Comparison of ENCODE assay signal across 8 cellular contexts in the genomic region with DNA sequence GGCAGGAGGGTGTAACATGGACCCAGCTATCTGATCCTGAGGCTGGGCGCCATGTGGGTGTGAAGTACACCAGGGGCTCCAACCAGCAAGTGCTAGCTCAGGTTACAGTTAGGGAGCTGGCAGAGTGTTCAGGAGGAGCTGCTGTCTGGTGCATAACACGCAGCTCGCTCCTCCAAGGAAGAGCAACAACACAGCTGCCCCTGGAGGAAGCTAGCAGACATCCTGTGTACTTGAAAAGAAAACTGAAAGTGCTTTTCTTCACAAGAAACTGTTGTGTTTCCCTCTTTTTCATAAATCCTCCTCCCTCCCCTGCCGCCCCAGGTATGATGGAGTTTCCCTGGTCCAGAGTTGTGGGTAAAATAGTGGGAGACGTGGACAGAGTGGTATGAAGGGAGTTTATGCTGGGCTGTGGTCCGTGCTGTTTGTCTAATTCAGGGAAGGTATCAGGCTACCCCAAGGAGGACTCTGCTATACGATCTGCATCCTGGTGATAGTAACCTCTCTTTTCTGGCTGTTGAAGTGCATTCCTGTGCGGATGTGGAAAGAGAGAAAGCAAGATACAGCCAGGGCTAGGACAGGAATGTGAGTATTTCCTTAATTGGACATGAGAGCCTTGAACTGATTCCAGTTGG. TPM values are rescaled to one million over a fixed set of nuclear protein-coding genes. Genes with fewer than 3 reads are reported as not detected.
DNase-seq lines count a peak whose midpoint lies in the region; ATAC-seq and TF ChIP-seq lines count a peak whose summit lies in the region.

No MANE protein-coding gene starts in this region.

- no peaks in the 10 kb centered on the region for H3K27me3 ChIP-seq in CD4-positive, alpha-beta T cell (ENCODE audit: control insufficient read depth, insufficient read depth, low read length)

- H3K4me3 Mint-ChIP-seq in CD4-positive, alpha-beta T cell: peak overlapping the region; percentile 97

- H3K9me3 Mint-ChIP-seq in CD4-positive, alpha-beta T cell: no peaks in the 10 kb centered on the region

- peaks cover 81% of the 10 kb centered on the region for H3K4me1 Mint-ChIP-seq in CD4-positive, alpha-beta T cell (ENCODE audit: low read depth)

- peak; percentile 84 for ATAC-seq in CD4-positive, alpha-beta T cell (ENCODE audit: poor library complexity)
- ATAC-seq in GM19324 (IDR thresholded peaks at IDR 0.05; ENCODE audit: low FRiP score, unreplicated experiment): peak; percentile 48

- peak overlapping the region; percentile 99 for H3K27ac Mint-ChIP-seq in CD4-positive, alpha-beta T cell

- intact Hi-C loops in CD4-positive, alpha-beta T cell (cut with DNase I, micrococcal nuclease): loop anchor here (2.0 kb wide), 1 partner anchor 16 kb away; no protein-coding TSS in a partner anchor

- peak; percentile 28 to 59 (median 42) for DNase-seq in CD4-positive, alpha-beta T cell
- peak; percentile 71 for DNase-seq in HT1080 (ENCODE audit: low read depth)
- DNase-seq in T-helper 2 cell: peak in 3 of 5 experiments; percentile 29 to 86 (median 62)
- DNase-seq in effector CD8-positive, alpha-beta T cell (lab: John Stamatoyannopoulos, UW): peak; percentile 15
- DNase-seq in myocyte (ENCODE audit: low read depth): peak; percentile 83
- DNase-seq in NCI-H146 (lab: John Stamatoyannopoulos, UW): no peak
- no peak for DNase-seq in HuH-7 (ENCODE audit: low spot score)

- CTCF ChIA-PET in CD4-positive, alpha-beta T cell (lab: Charles Lee): interaction anchor here (0.8 to 2.6 kb wide), 5 partner anchors 14 to 486 kb away, joined by 3 to 10 read pairs (median 4); no protein-coding TSS in a partner anchor

- peak overlapping the region; percentile 94 for H3K27ac ChIP-seq in CD4-positive, alpha-beta T cell (ENCODE audit: low read depth, low read length)

- no peaks in the 10 kb centered on the region for H3K27me3 Mint-ChIP-seq in CD4-positive, alpha-beta T cell

- no peaks in the 10 kb centered on the region for H3K9me3 ChIP-seq in CD4-positive, alpha-beta T cell (ENCODE audit: control insufficient read depth, low read length)

- peaks cover under 1% of the 10 kb centered on the region for H3K36me3 Mint-ChIP-seq in CD4-positive, alpha-beta T cell (ENCODE audit: low read depth)

- TF ChIP-seq CTCF in CD4-positive, alpha-beta T cell (IDR thresholded peaks at IDR 0.05): no peak

- POLR2A ChIA-PET in CD4-positive, alpha-beta T cell (lab: Charles Lee): interaction anchor here (0.6 to 7.6 kb wide), 13 partner anchors 8 to 222 kb away, joined by 3 to 87 read pairs (median 5); a partner anchor contains a TSS

RNA-seq across cellular contexts. Expression of a gene that starts 6.1 kb away (rescaled TPM):
- 100 to 1,000 TPM; 131 to 135 TPM for total RNA-seq in CD4-positive, alpha-beta T cell
- total RNA-seq in HT1080 (2014; rRNA removed; shearing (Covaris generic)): 7.0 and 10.1 TPM in 2 replicates
- polyA plus RNA-seq in HT1080 (2015; cell fraction: cytosol; rRNA removed): 6.4 and 7.6 TPM in 2 replicates
- polyA plus RNA-seq in HT1080 (2015; cell fraction: nucleus; rRNA removed): 3.0 and 3.6 TPM in 2 replicates
- total RNA-seq in myocyte: 28.8 and 130 TPM in 2 replicates
- polyA plus RNA-seq in myocyte (2012): 42.4 TPM

Comparison
In these comparisons a context has a peak if more than half of its experiments do, and no peak if none do; other contexts are left out.
1. DNase-seq: peak in CD4-positive, alpha-beta T cell (10 of 10), HT1080 (single experiment), T-helper 2 cell (3 of 5), effector CD8-positive, alpha-beta T cell (single experiment) and myocyte (single experiment); none in NCI-H146 (single experiment) and HuH-7 (single experiment).